Comparison of ENCODE assay signal across 8 cellular contexts in genomic region chr15:100721758-100722550, GRCh38.
DNase-seq lines count a peak whose midpoint lies in the region; ATAC-seq and TF ChIP-seq lines count a peak whose summit lies in the region.

No MANE protein-coding gene starts in this region.

- no peak overlapping the region for H3K4me3 ChIP-seq in retinal pigment epithelial cell (ENCODE audit: low read length)

- no peak for TF ChIP-seq POLR2A in GM18505 (IDR thresholded peaks at IDR 0.05; ENCODE audit: borderline replicate concordance, extremely low read depth, insufficient read depth, insufficient read length)

- ATAC-seq in GM21515 (IDR thresholded peaks at IDR 0.05; ENCODE audit: unreplicated experiment), result no peak
- ATAC-seq in GM18505 (IDR thresholded peaks at IDR 0.05; ENCODE audit: unreplicated experiment), result no peak

- no peak for TF ChIP-seq CTCF in retinal pigment epithelial cell (conservative IDR thresholded peaks at IDR 0.05; ENCODE audit: low read depth, low read length)

- peak; percentile 19 for DNase-seq in activated CD8-positive, alpha-beta memory T cell treated with anti-CD3 and anti-CD28 coated beads for 24 hours
- no peak for DNase-seq in activated CD8-positive, alpha-beta memory T cell treated with anti-CD3 and anti-CD28 coated beads, Interleukin-2, amount 50 U/mL, for 4 hours
- peak; percentile 98 for DNase-seq in SIG-M5 treated with dmso at 0.1 percent for 504 hours (lab: John Stamatoyannopoulos, UW; ENCODE audit: unreplicated experiment)
- DNase-seq in fibroblast of the conjunctiva (ENCODE audit: low read depth), result peak; percentile 99
- DNase-seq in retinal pigment epithelial cell (ENCODE audit: low read depth), result peak; percentile 96
- no peak for DNase-seq in activated CD4-positive, CD25-positive, alpha-beta regulatory T cell (lab: John Stamatoyannopoulos, UW)

Comparison
In these comparisons a context has a peak if more than half of its experiments do, and no peak if none do; other contexts are left out.
1. DNase-seq: peak in activated CD8-positive, alpha-beta memory T cell treated with anti-CD3 and anti-CD28 coated beads for 24 hours (single experiment), SIG-M5 treated with dmso at 0.1 percent for 504 hours (single experiment), fibroblast of the conjunctiva (single experiment) and retinal pigment epithelial cell (single experiment); none in activated CD8-positive, alpha-beta memory T cell treated with anti-CD3 and anti-CD28 coated beads, Interleukin-2, amount 50 U/mL, for 4 hours (single experiment) and activated CD4-positive, CD25-positive, alpha-beta regulatory T cell (0 of 4).